12 cellular contexts compared by ENCODE assay signal in genomic region chr18:60146220-60146960, GRCh38.
DNase-seq lines count a peak whose midpoint lies in the region; ATAC-seq and TF ChIP-seq lines count a peak whose summit lies in the region.
"Had no signal": no experiment of that assay in that cellular context is flagged by ENCODE, and none has a peak within 500 bp of the region (broad histone marks: within the 10 kb centered on the region; RNA-seq: fewer than 3 reads in every experiment).

No MANE protein-coding gene starts in this region.

- H3K36me3 ChIP-seq in colonic mucosa (no peaks in the 10 kb centered on the region), breast epithelium (no peaks in the 10 kb centered on the region)

- no peaks in the 10 kb centered on the region for H3K27me3 ChIP-seq in colonic mucosa
- no peaks in the 10 kb centered on the region for H3K27me3 ChIP-seq in breast epithelium

- no peak for TF ChIP-seq POLR2A in breast epithelium (IDR thresholded peaks at IDR 0.05)

- H3K4me3 ChIP-seq in colonic mucosa, result no peak overlapping the region
- no peak overlapping the region for H3K4me3 ChIP-seq in breast epithelium

- H3K4me1 ChIP-seq in colonic mucosa, result no peaks in the 10 kb centered on the region
- H3K4me1 ChIP-seq in breast epithelium, result no peaks in the 10 kb centered on the region

- no peaks in the 10 kb centered on the region for H3K9me3 ChIP-seq in colonic mucosa
- H3K9me3 ChIP-seq in breast epithelium, result no peaks in the 10 kb centered on the region

- DNase-seq in iris pigment epithelial cell (ENCODE audit: low read depth) (peak; percentile 0), NCI-H1436 treated with DMSO at 0.1 percent for 48 hours (lab: John Stamatoyannopoulos, UW) (no peak), colonic mucosa (no peak), breast epithelium (ENCODE audit: low spot score in 2 of 2) (no peak)
- DNase-seq: DMS153, GOT3, NCI-H2029 treated with DMSO at 0.1 percent for 48 hours, posterior cingulate gyrus had no signal

- intact Hi-C loops in colonic mucosa (cut with DNase I), result loop anchor here (10.0 kb wide), 1 partner anchor 58 kb away; no protein-coding TSS in a partner anchor
- intact Hi-C loops in breast epithelium (cut with DNase I; ENCODE audit: low total_unique reads), result no loop called here

- TF ChIP-seq CTCF in colonic mucosa (IDR thresholded peaks at IDR 0.05) (no peak), breast epithelium (IDR thresholded peaks at IDR 0.05) (no peak)

- H3K27ac ChIP-seq in colonic mucosa, result no peak overlapping the region
- H3K27ac ChIP-seq in breast epithelium, result no peak overlapping the region

- ATAC-seq in GM18861 (IDR thresholded peaks at IDR 0.05; ENCODE audit: unreplicated experiment) (peak; percentile 88), HG02571 (IDR thresholded peaks at IDR 0.05; ENCODE audit: unreplicated experiment) (peak; percentile 51), HG03520 (IDR thresholded peaks at IDR 0.05; ENCODE audit: unreplicated experiment) (peak; percentile 78), GM21360 (IDR thresholded peaks at IDR 0.05; ENCODE audit: unreplicated experiment) (no peak)

- H3K9ac ChIP-seq in colonic mucosa (ENCODE audit: low read depth in 2 of 2, low read length in 2 of 2), result no peak overlapping the region
